17 cellular contexts compared by ENCODE assay signal in the genomic region with DNA sequence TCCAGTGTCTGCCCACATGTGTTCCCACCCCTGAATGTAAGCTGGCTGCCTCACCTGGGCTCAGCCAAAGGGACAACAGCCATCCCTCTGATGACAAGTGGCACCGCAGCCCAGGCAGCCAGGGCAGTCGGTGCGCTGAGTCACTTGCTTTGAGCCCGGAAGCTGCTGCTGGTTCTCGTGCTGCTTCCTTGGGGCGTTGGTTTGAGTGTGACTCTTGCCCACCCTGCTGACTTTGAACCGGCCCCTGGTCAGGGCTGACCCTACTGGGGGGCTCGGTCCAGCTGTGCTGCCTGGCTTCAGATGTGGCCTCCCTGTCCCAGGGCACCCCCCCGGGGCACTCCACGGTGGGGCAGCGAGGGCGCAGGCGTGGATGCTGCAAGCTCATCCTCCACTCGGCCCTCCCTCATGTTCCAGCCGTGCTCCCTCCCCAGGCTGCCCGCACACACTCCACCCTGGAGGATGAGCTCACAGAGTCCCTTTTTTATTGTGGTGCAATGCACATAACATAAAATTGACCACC.
DNase-seq lines count a peak whose midpoint lies in the region; ATAC-seq and TF ChIP-seq lines count a peak whose summit lies in the region.
"Had no signal": no experiment of that assay in that cellular context is flagged by ENCODE, and none has a peak within 500 bp of the region (broad histone marks: within the 10 kb centered on the region; RNA-seq: fewer than 3 reads in every experiment).

No MANE protein-coding gene starts in this region.

- H2AFZ ChIP-seq in neuronal stem cell (ENCODE audit: low read length) = no peak overlapping the region

- H3K27ac ChIP-seq in left ventricle myocardium inferior (replicated peaks) (peak overlapping the region; percentile 43), neuronal stem cell (replicated peaks; ENCODE audit: low read length) (no peak overlapping the region), aorta (ENCODE audit: low read depth in 1 of 2, low read length in 2 of 2) (no peak overlapping the region)
- H3K27ac ChIP-seq: KMS-11 had no signal

- H3K27me3 Mint-ChIP-seq in HFFc6 (ENCODE audit: insufficient read depth) = peaks cover 11% of the 10 kb centered on the region
- H3K27me3 Mint-ChIP-seq: CD4-positive, alpha-beta T cell had no signal

- no peak overlapping the region for H2AK5ac ChIP-seq in neuronal stem cell (ENCODE audit: low read depth, low read length)

- no peak overlapping the region for H3K4me2 ChIP-seq in neuronal stem cell (ENCODE audit: insufficient read depth, low read length, poor library complexity, severe bottlenecking)
- H3K4me2 ChIP-seq: KMS-11 had no signal

- H3K9me3 Mint-ChIP-seq in HFFc6 = no peaks in the 10 kb centered on the region; the same call in 1 of the 2 replicates
- H3K9me3 Mint-ChIP-seq: CD4-positive, alpha-beta T cell had no signal

- H2BK5ac ChIP-seq in neuronal stem cell (ENCODE audit: low read length) = peak overlapping the region; percentile 5

- H2BK15ac ChIP-seq in neuronal stem cell (ENCODE audit: low read length) = no peak overlapping the region

- ATAC-seq in left ventricle myocardium superior (no peak), esophagus mucosa (peak; percentile 37), aorta (ENCODE audit: low FRiP score) (peak; percentile 33), GM21576 (IDR thresholded peaks at IDR 0.05; ENCODE audit: unreplicated experiment) (no peak)

- H3K23ac ChIP-seq in neuronal stem cell (ENCODE audit: low read depth, low read length, poor library complexity) = no peak overlapping the region

- H3K4ac ChIP-seq in neuronal stem cell (ENCODE audit: low read length) = peak overlapping the region; percentile 89

- peaks cover 19% of the 10 kb centered on the region for H3K4me1 ChIP-seq in left ventricle myocardium inferior
- H3K4me1 ChIP-seq in neuronal stem cell (ENCODE audit: control insufficient read depth in 2 of 2, insufficient read depth in 1 of 2, low read depth in 1 of 2, low read length in 2 of 2) = peaks cover 0 to 5% of the 10 kb centered on the region in 2 donors
- H3K4me1 ChIP-seq in aorta (ENCODE audit: control insufficient read depth in 1 of 2, insufficient read depth in 2 of 2, low read length in 2 of 2) = no peaks in the 10 kb centered on the region

- H3K14ac ChIP-seq in neuronal stem cell (ENCODE audit: low read length) = peak overlapping the region; percentile 89

- no peak for DNase-seq in left ventricle myocardium inferior
- no peak for DNase-seq in left ventricle myocardium superior
- no peak for DNase-seq in neuronal stem cell (ENCODE audit: low spot score)
- DNase-seq in aorta = peak in 1 of 2 donors; percentile 60
- DNase-seq in DMS53 (lab: John Stamatoyannopoulos, UW) = no peak
- no peak for DNase-seq in HFFc6
- DNase-seq: 8988T; BE2C; CD4-positive, alpha-beta T cell; DND-41; HCEC 1CT; NCI-H2107; NCI-H2227 treated with DMSO at 0.1 percent for 48 hours; SHP77 treated with DMSO at 0.1 percent for 48 hours had no signal

- WGBS in neuronal stem cell (ENCODE audit: extremely low coverage in 2 of 2, insufficient read length in 2 of 2, insufficient replicate concordance in 1 of 2), 2 donors = no CpG with 5 or more reads among the region's 16 CpGs
- WGBS in aorta, 2 donors = 84 to 87% methylated on average over 16 of the region's 16 CpGs

- intact Hi-C loops in left ventricle myocardium inferior (cut with micrococcal nuclease) (no loop called here), left ventricle myocardium superior (cut with micrococcal nuclease) (no loop called here), aorta (cut with DNase I) (no loop called here)

- H3K18ac ChIP-seq in neuronal stem cell (ENCODE audit: low read length) = no peak overlapping the region

- TF ChIP-seq CTCF in left ventricle myocardium inferior (IDR thresholded peaks at IDR 0.05; ENCODE audit: borderline replicate concordance) (no peak), HFFc6 (IDR thresholded peaks at IDR 0.05) (no peak)

- no peak overlapping the region for H4K8ac ChIP-seq in neuronal stem cell (ENCODE audit: low read depth, low read length)

- H3K4me1 Mint-ChIP-seq in HFFc6 (ENCODE audit: low read depth) = no peaks in the 10 kb centered on the region

- H3K9me3 ChIP-seq in left ventricle myocardium inferior (replicated peaks) (no peaks in the 10 kb centered on the region), neuronal stem cell (replicated peaks in 1 of 2; ENCODE audit: control insufficient read depth in 2 of 2, insufficient read depth in 1 of 2, low read depth in 1 of 2, low read length in 2 of 2) (peaks cover 0 to 10% of the 10 kb centered on the region in 2 donors), aorta (ENCODE audit: control insufficient read depth, low read length) (no peaks in the 10 kb centered on the region)

- H3K4me3 Mint-ChIP-seq in HFFc6 = no peak overlapping the region
- H3K4me3 Mint-ChIP-seq: CD4-positive, alpha-beta T cell had no signal

- H2BK120ac ChIP-seq in neuronal stem cell (ENCODE audit: low read depth, low read length) = no peak overlapping the region

- H3K4me3 ChIP-seq in left ventricle myocardium inferior = no peak overlapping the region
- peak overlapping the region in 1 of 2 donors; percentile 21 for H3K4me3 ChIP-seq in neuronal stem cell (ENCODE audit: low read length in 2 of 2)
- no peak overlapping the region for H3K4me3 ChIP-seq in aorta (ENCODE audit: low read length in 2 of 2)

- no peaks in the 10 kb centered on the region for H3K27me3 ChIP-seq in left ventricle myocardium inferior (ENCODE audit: low read depth)
- peaks cover 0 to 4% (median 4%) of the 10 kb centered on the region in 3 experiments for H3K27me3 ChIP-seq in neuronal stem cell (ENCODE audit: control insufficient read depth in 3 of 3, insufficient read depth in 3 of 3, low read depth in 1 of 3, low read length in 3 of 3)
- H3K27me3 ChIP-seq in aorta (ENCODE audit: control insufficient read depth in 1 of 2, insufficient read depth in 2 of 2, low read length in 1 of 2) = no peaks in the 10 kb centered on the region
- H3K27me3 ChIP-seq: BE2C had no signal

- H3K27ac Mint-ChIP-seq in HFFc6 = no peak overlapping the region
- H3K27ac Mint-ChIP-seq: CD4-positive, alpha-beta T cell had no signal

- no peaks in the 10 kb centered on the region for H3K36me3 Mint-ChIP-seq in HFFc6 (ENCODE audit: low read depth)

- peak overlapping the region; percentile 21 for H3K9ac ChIP-seq in neuronal stem cell (ENCODE audit: low read depth, low read length, poor library complexity)
- H3K9ac ChIP-seq: KMS-11 had no signal

- no peaks in the 10 kb centered on the region for H3K36me3 ChIP-seq in left ventricle myocardium inferior
- H3K36me3 ChIP-seq in neuronal stem cell (replicated peaks in 1 of 2; ENCODE audit: control insufficient read depth in 2 of 2, insufficient read depth in 2 of 2, low read length in 2 of 2) = peaks cover 0 to 10% of the 10 kb centered on the region in 2 donors
- no peaks in the 10 kb centered on the region for H3K36me3 ChIP-seq in aorta (ENCODE audit: control insufficient read depth in 1 of 2, insufficient read depth in 2 of 2, low read length in 1 of 2)
- H3K36me3 ChIP-seq: BE2C had no signal

- H3K79me1 ChIP-seq in neuronal stem cell (ENCODE audit: low read depth, low read length) = peaks cover 4% of the 10 kb centered on the region

- no peak overlapping the region for H4K91ac ChIP-seq in neuronal stem cell (ENCODE audit: low read depth, low read length, poor library complexity)

- H2BK12ac ChIP-seq in neuronal stem cell (ENCODE audit: low read length) = no peak overlapping the region

Comparison
In these comparisons a context has a peak if more than half of its experiments do, and no peak if none do; other contexts are left out.
1. ATAC-seq: peak in esophagus mucosa (single experiment) and aorta (single experiment); none in left ventricle myocardium superior (single experiment) and GM21576 (single experiment).